ENCODE assay signal across 15 cellular contexts in genomic region chrX:39633293-39633692, GRCh38.
A peak's percentile ranks its signal among the peaks of the same experiment; 100 is the strongest.
DNase-seq lines count a peak whose midpoint lies in the region; ATAC-seq, FAIRE-seq and TF ChIP-seq lines count a peak whose summit lies in the region.
"Had no signal": no experiment of that assay in that cellular context is flagged by ENCODE, and none has a peak within 500 bp of the region (broad histone marks: within the 10 kb centered on the region; RNA-seq: fewer than 3 reads in every experiment).

No MANE protein-coding gene starts in this region.

- no peak for ATAC-seq in HepG2

- DNase-seq in AG08395 (ENCODE audit: low spot score): peak; percentile 67
- DNase-seq in Jurkat, Clone E6-1 (ENCODE audit: low read depth, low spot score): peak; percentile 57
- peak; percentile 95 for DNase-seq in RPMI7951 (ENCODE audit: low read depth)
- DNase-seq in cardiac fibroblast (ENCODE audit: low read depth in 2 of 2): peak; percentile 5 to 10
- no peak for DNase-seq in HepG2 (ENCODE audit: low spot score)
- no peak for DNase-seq in stimulated activated CD4-positive, alpha-beta T cell treated with anti-CD3 and anti-CD28 coated beads, Interleukin-2, amount 100 ng/mL, for 48 hours
- DNase-seq in effector CD4-positive, alpha-beta T cell: no peak
- DNase-seq in activated CD4-positive, alpha-beta T cell treated with anti-CD3 and anti-CD28 coated beads, Interleukin-2, amount 10 ng/mL, durations not matched to agents 24 days and 14 days: no peak
- DNase-seq: activated CD4-positive, alpha-beta memory T cell treated with anti-CD3 and anti-CD28 coated beads, Interleukin-2, amount 10 ng/mL, durations not matched to agents 7 days and 5 days; activated effector memory CD4-positive, alpha-beta T cell treated with anti-CD3 and anti-CD28 coated beads, Interleukin-2, amount 50 U/mL, for 16 hours; erythroblast; NCI-H187 treated with DMSO at 0.1 percent for 48 hours had no signal

- no TSS peak for BruUV-seq in HepG2 (replicated peaks; lab: Mats Ljungman, UMichigan)

- H3K36me3 Mint-ChIP-seq in activated CD4-positive, alpha-beta T cell treated with anti-CD3 and anti-CD28 coated beads, Interleukin-2, amount 10 ng/mL, durations not matched to agents 24 days and 14 days (ENCODE audit: low read depth): peaks cover 2% of the 10 kb centered on the region

- TF ChIP-seq EP300 in HepG2 (IDR thresholded peaks at IDR 0.05; ENCODE audit: low read depth in 2 of 2, low read length in 2 of 2): no peak
- no peak for TF ChIP-seq EP300 in HepG2 (CRISPR knock-in tag; IDR thresholded peaks at IDR 0.05; ENCODE audit: borderline replicate concordance)

- H2AFZ ChIP-seq in HepG2 (ENCODE audit: low read length): no peak overlapping the region

- no peak for TF ChIP-seq POLR2A in HepG2 (IDR thresholded peaks at IDR 0.05; ENCODE audit: insufficient read depth in 1 of 2, low read depth in 2 of 2, low read length in 2 of 2)

- H3K4me3 ChIP-seq in Jurkat, Clone E6-1 (ENCODE audit: low read length): no peak overlapping the region
- H3K4me3 ChIP-seq in cardiac fibroblast (replicated peaks in 1 of 2; ENCODE audit: low read depth in 2 of 2, low read length in 2 of 2) (no peak overlapping the region), HepG2 (replicated peaks in 1 of 3; ENCODE audit: insufficient read depth in 1 of 3, low read depth in 2 of 3, low read length in 3 of 3) (no peak overlapping the region)
- H3K4me3 ChIP-seq: prostate gland, vagina had no signal

- H3K79me2 ChIP-seq in HepG2 (ENCODE audit: insufficient read depth, low read length): no peaks in the 10 kb centered on the region

- H3K27ac Mint-ChIP-seq in activated CD4-positive, alpha-beta T cell treated with anti-CD3 and anti-CD28 coated beads, Interleukin-2, amount 10 ng/mL, durations not matched to agents 24 days and 14 days: no peak overlapping the region
- H3K27ac Mint-ChIP-seq: activated CD4-positive, alpha-beta memory T cell treated with anti-CD3 and anti-CD28 coated beads, Interleukin-2, amount 10 ng/mL, durations not matched to agents 7 days and 5 days had no signal

- no peak for FAIRE-seq in HepG2 (lab: Jason Lieb, UNC)
- FAIRE-seq: H1 had no signal

- no peaks in the 10 kb centered on the region for H4K20me1 ChIP-seq in HepG2 (ENCODE audit: insufficient read depth, low read length)

- no peaks in the 10 kb centered on the region for H3K4me1 ChIP-seq in HepG2 (ENCODE audit: insufficient read depth, low read length)
- H3K4me1 ChIP-seq: prostate gland, vagina had no signal

- intact Hi-C loops in HepG2 (cut with micrococcal nuclease; ENCODE audit: unreplicated experiment): no loop called here
- intact Hi-C loops in activated CD4-positive, alpha-beta T cell treated with anti-CD3 and anti-CD28 coated beads, Interleukin-2, amount 10 ng/mL, durations not matched to agents 24 days and 14 days (cut with micrococcal nuclease): no loop called here

- H3K9me3 ChIP-seq in HepG2 (ENCODE audit: low read length): no peaks in the 10 kb centered on the region
- H3K9me3 ChIP-seq: prostate gland, vagina had no signal

- H3K9ac ChIP-seq in HepG2 (ENCODE audit: insufficient read depth, low read depth, low read length): no peak overlapping the region

- in situ Hi-C loops in HepG2 (cut with HindIII; ENCODE audit: extremely low pct_ligation_motif_present, low pct_unique_long_range_greater_than_20kb): no loop called here

- TF ChIP-seq RAD21 in HepG2 (CRISPR knock-in tag; IDR thresholded peaks at IDR 0.05): no peak

- CTCF ChIA-PET in HepG2 (lab: Yijun Ruan, JAX; ENCODE audit: low intra/inter-chr PET ratio, low total read pairs): no interaction called here

- H3K4me1 Mint-ChIP-seq in activated CD4-positive, alpha-beta T cell treated with anti-CD3 and anti-CD28 coated beads, Interleukin-2, amount 10 ng/mL, durations not matched to agents 24 days and 14 days: peaks cover 21% of the 10 kb centered on the region

- no peak overlapping the region for H3K4me3 Mint-ChIP-seq in activated CD4-positive, alpha-beta T cell treated with anti-CD3 and anti-CD28 coated beads, Interleukin-2, amount 10 ng/mL, durations not matched to agents 24 days and 14 days
- H3K4me3 Mint-ChIP-seq: activated CD4-positive, alpha-beta memory T cell treated with anti-CD3 and anti-CD28 coated beads, Interleukin-2, amount 10 ng/mL, durations not matched to agents 7 days and 5 days had no signal

- no peak for TF ChIP-seq CTCF in cardiac fibroblast (IDR thresholded peaks at IDR 0.05; ENCODE audit: low read depth, low read length)
- no peak for TF ChIP-seq CTCF in HepG2 (CRISPR knock-in tag; IDR thresholded peaks at IDR 0.05)

- no peaks in the 10 kb centered on the region for H3K27me3 ChIP-seq in HepG2 (ENCODE audit: control insufficient read depth in 1 of 2, insufficient read depth in 2 of 2, low read length in 2 of 2)
- H3K27me3 ChIP-seq: vagina had no signal

- H3K27me3 Mint-ChIP-seq in activated CD4-positive, alpha-beta T cell treated with anti-CD3 and anti-CD28 coated beads, Interleukin-2, amount 10 ng/mL, durations not matched to agents 24 days and 14 days: no peaks in the 10 kb centered on the region
- H3K27me3 Mint-ChIP-seq: activated CD4-positive, alpha-beta memory T cell treated with anti-CD3 and anti-CD28 coated beads, Interleukin-2, amount 10 ng/mL, durations not matched to agents 7 days and 5 days had no signal

- H3K4me2 ChIP-seq in HepG2 (ENCODE audit: low read depth, low read length): no peak overlapping the region

- no peaks in the 10 kb centered on the region for H3K9me3 Mint-ChIP-seq in activated CD4-positive, alpha-beta T cell treated with anti-CD3 and anti-CD28 coated beads, Interleukin-2, amount 10 ng/mL, durations not matched to agents 24 days and 14 days
- H3K9me3 Mint-ChIP-seq: activated CD4-positive, alpha-beta memory T cell treated with anti-CD3 and anti-CD28 coated beads, Interleukin-2, amount 10 ng/mL, durations not matched to agents 7 days and 5 days had no signal

- POLR2A ChIA-PET in HepG2 (lab: Yijun Ruan, JAX): no interaction called here

- 0% methylated on average over 1 of the region's 2 CpGs for WGBS in HepG2 (ENCODE audit: low lambda C conversion rate)

- H3K36me3 ChIP-seq in HepG2 (replicated peaks in 1 of 2; ENCODE audit: control insufficient read depth in 1 of 2, insufficient read depth in 2 of 2, low read length in 2 of 2): no peaks in the 10 kb centered on the region
- H3K36me3 ChIP-seq: prostate gland, vagina had no signal

- H3K27ac ChIP-seq in HepG2 (ENCODE audit: extremely low read length, insufficient read depth, low read length): no peak overlapping the region
- H3K27ac ChIP-seq: prostate gland, vagina had no signal

TF ChIP-seq in HepG2, 621 proteins besides CTCF, POLR2A, EP300 and RAD21:
- TF ChIP-seq NFE2L2 (IDR thresholded peaks at IDR 0.05; ENCODE audit: low read length): no peak
- TF ChIP-seq U2AF1 (optimal IDR thresholded peaks at IDR 0.05; ENCODE audit: low read depth, low read length): no peak
- no peak for TF ChIP-seq HES4 (CRISPR knock-in tag; IDR thresholded peaks at IDR 0.05; ENCODE audit: borderline replicate concordance)

Comparison
In these comparisons a context has a peak if more than half of its experiments do, and no peak if none do; other contexts are left out.
1. DNase-seq: peak in AG08395 (single experiment), Jurkat, Clone E6-1 (single experiment), RPMI7951 (single experiment) and cardiac fibroblast (2 of 2); none in HepG2 (single experiment), stimulated activated CD4-positive, alpha-beta T cell treated with anti-CD3 and anti-CD28 coated beads, Interleukin-2, amount 100 ng/mL, for 48 hours (0 of 2), effector CD4-positive, alpha-beta T cell (single experiment) and activated CD4-positive, alpha-beta T cell treated with anti-CD3 and anti-CD28 coated beads, Interleukin-2, amount 10 ng/mL, durations not matched to agents 24 days and 14 days (single experiment).